8 cellular contexts compared by ENCODE assay signal in genomic region chr1:204128964-204129896, GRCh38. TPM values are rescaled to one million over a fixed set of nuclear protein-coding genes. Genes with fewer than 3 reads are reported as not detected.
A peak's percentile ranks its signal among the peaks of the same experiment; 100 is the strongest.
DNase-seq lines count a peak whose midpoint lies in the region; ATAC-seq and TF ChIP-seq lines count a peak whose summit lies in the region.

No MANE protein-coding gene starts in this region.

- no peaks in the 10 kb centered on the region for H3K9me3 ChIP-seq in DND-41 (ENCODE audit: insufficient read depth, low read length, severe bottlenecking)
- no peaks in the 10 kb centered on the region for H3K9me3 ChIP-seq in IMR-90 (ENCODE audit: control insufficient read depth, insufficient read depth, low read length)
- no peaks in the 10 kb centered on the region for H3K9me3 ChIP-seq in PC-9 (ENCODE audit: insufficient read depth, low read depth)
- H3K9me3 ChIP-seq in naive thymus-derived CD4-positive, alpha-beta T cell (ENCODE audit: control insufficient read depth in 2 of 3, low read length in 3 of 3) = no peaks in the 10 kb centered on the region

- no peaks in the 10 kb centered on the region for H4K20me1 ChIP-seq in DND-41 (ENCODE audit: insufficient read depth, low read length)
- H4K20me1 ChIP-seq in IMR-90 (ENCODE audit: insufficient read depth, low read length) = no peaks in the 10 kb centered on the region
- no peaks in the 10 kb centered on the region for H4K20me1 ChIP-seq in PC-9 (ENCODE audit: insufficient read depth)

- dilution Hi-C loops in IMR-90 (cut with HindIII; ENCODE audit: low sequenced_read_pairs, unreplicated experiment) = loop anchor here (25.0 kb wide), 1 partner anchor 267 kb away; the partner anchor contains the start of gene SNRPE

- peaks cover 4% of the 10 kb centered on the region for H3K4me1 ChIP-seq in DND-41 (ENCODE audit: insufficient read depth, low read length)
- peaks cover 19% of the 10 kb centered on the region for H3K4me1 ChIP-seq in IMR-90 (ENCODE audit: control insufficient read depth, insufficient read depth, low read length)
- H3K4me1 ChIP-seq in PC-9 (replicated peaks; ENCODE audit: insufficient read depth) = peaks cover 66% of the 10 kb centered on the region
- no peaks in the 10 kb centered on the region for H3K4me1 ChIP-seq in naive thymus-derived CD4-positive, alpha-beta T cell (ENCODE audit: control insufficient read depth in 2 of 2, insufficient read depth in 2 of 2, low read length in 2 of 2)

- H3K36me3 Mint-ChIP-seq in naive thymus-derived CD4-positive, alpha-beta T cell = no peaks in the 10 kb centered on the region
- H3K36me3 Mint-ChIP-seq in stimulated activated naive B cell treated with anti-CD40 and anti-IgM and Interleukin-4, amounts not matched to agents 10 μg/mL and 1 μg/mL and 100 μg/mL, for 72 hours = no peaks in the 10 kb centered on the region

- peak overlapping the region; percentile 89 for H2BK120ac ChIP-seq in IMR-90 (ENCODE audit: low read depth, low read length)

- CTCF ChIA-PET in IMR-90 (lab: Yijun Ruan, JAX) (interaction anchor here (0.6 to 7.8 kb wide), 6 partner anchors 255 to 799 kb away, joined by 3 to 95 read pairs (median 5); no protein-coding TSS in a partner anchor), PC-9 (lab: Charles Lee) (interaction anchor here (0.6 to 2.7 kb wide), 5 partner anchors 25 to 319 kb away, joined by 3 to 30 read pairs (median 7); no protein-coding TSS in a partner anchor)
- CTCF ChIA-PET in naive thymus-derived CD4-positive, alpha-beta T cell (lab: Charles Lee) = interaction anchor here (0.6 to 2.5 kb wide), 16 partner anchors 9 to 1908 kb away, joined by 3 to 16 read pairs (median 4); partner anchors contain the start of gene SNRPE

- H3K9me1 ChIP-seq in IMR-90 (ENCODE audit: insufficient read depth, low read length) = peaks cover 14% of the 10 kb centered on the region

- H2BK5ac ChIP-seq in IMR-90 (ENCODE audit: low read depth, low read length, poor library complexity, severe bottlenecking) = no peak overlapping the region

- TF ChIP-seq CTCF in DND-41 (IDR thresholded peaks at IDR 0.05; ENCODE audit: borderline replicate concordance, extremely low read depth, low read length, poor library complexity, severe bottlenecking) = peak; percentile 86
- TF ChIP-seq CTCF in IMR-90 (conservative IDR thresholded peaks at IDR 0.05; ENCODE audit: low read depth, low read length) = peak; percentile 80
- TF ChIP-seq CTCF in PC-9 (conservative IDR thresholded peaks at IDR 0.05) = peak; percentile 80
- TF ChIP-seq CTCF in fibroblast of mammary gland (conservative IDR thresholded peaks at IDR 0.05; ENCODE audit: control insufficient read depth, insufficient read depth, low read depth, low read length) = peak; percentile 74

- POLR2A ChIA-PET in IMR-90 (lab: Charles Lee; ENCODE audit: unreplicated experiment) = no interaction called here
- POLR2A ChIA-PET in PC-9 (lab: Charles Lee; ENCODE audit: unreplicated experiment) = interaction anchor here (0.6 to 0.7 kb wide), 2 partner anchors 53 to 269 kb away, joined by 6 to 22 read pairs; no protein-coding TSS in a partner anchor
- POLR2A ChIA-PET in naive thymus-derived CD4-positive, alpha-beta T cell (lab: Charles Lee) = no interaction called here

- H3K36me3 ChIP-seq in DND-41 (ENCODE audit: insufficient read depth, low read length) (no peaks in the 10 kb centered on the region), IMR-90 (ENCODE audit: control insufficient read depth, insufficient read depth, low read length) (peaks cover 5% of the 10 kb centered on the region), PC-9 (ENCODE audit: low read depth) (peaks cover 15% of the 10 kb centered on the region)
- H3K36me3 ChIP-seq in naive thymus-derived CD4-positive, alpha-beta T cell (ENCODE audit: control insufficient read depth in 2 of 3, insufficient read depth in 3 of 3, low read length in 3 of 3) = no peaks in the 10 kb centered on the region

- H3K4me1 Mint-ChIP-seq in naive thymus-derived CD4-positive, alpha-beta T cell = peaks cover 0 to 12% (median 9%) of the 10 kb centered on the region in 7 donors
- H3K4me1 Mint-ChIP-seq in stimulated activated naive B cell treated with anti-CD40 and anti-IgM and Interleukin-4, amounts not matched to agents 10 μg/mL and 1 μg/mL and 100 μg/mL, for 72 hours = peaks cover 9 to 18% of the 10 kb centered on the region in 2 donors

- 0 out of 2 replicates have a peak overlapping the region, but pooled peaks have one; percentile 18 for H3K23ac ChIP-seq in IMR-90 (ENCODE audit: low read depth, low read length)

- 0 out of 3 replicates have a peak overlapping the region, but pooled peaks have one; percentile 36 for H2BK15ac ChIP-seq in IMR-90 (ENCODE audit: low read depth, low read length)

- H3K79me2 ChIP-seq in DND-41 (ENCODE audit: insufficient read depth, low read length) = no peaks in the 10 kb centered on the region
- peaks cover 10% of the 10 kb centered on the region for H3K79me2 ChIP-seq in PC-9 (ENCODE audit: low read depth)

- in situ Hi-C loops in IMR-90 (cut with MboI; ENCODE audit: low sequenced_read_pairs) = loop anchor here (5.0 kb wide), 1 partner anchor 257 kb away; no protein-coding TSS in a partner anchor

- BruUV-seq in IMR-90 (replicated peaks; lab: Mats Ljungman, UMichigan) (no TSS peak), PC-9 (replicated peaks; lab: Mats Ljungman, UMichigan) (no TSS peak)

- peaks cover 70% of the 10 kb centered on the region for H3F3A ChIP-seq in PC-9 (ENCODE audit: insufficient read depth, low read depth)

- 54% methylated on average over 10 of the region's 29 CpGs; no CpG with 5 or more reads in 1 of the 2 experiments for WGBS in IMR-90 (ENCODE audit: extremely low coverage in 2 of 2, insufficient read length in 1 of 2), 2 experiments

- H3K4me3 ChIP-seq in DND-41 (ENCODE audit: low read depth in 1 of 2, low read length in 2 of 2) = no peak overlapping the region
- no peak overlapping the region for H3K4me3 ChIP-seq in IMR-90 (ENCODE audit: insufficient read depth, low read depth, low read length)
- H3K4me3 ChIP-seq in PC-9 = no peak overlapping the region
- peak overlapping the region; percentile 1 for H3K4me3 ChIP-seq in fibroblast of mammary gland (ENCODE audit: control insufficient read depth, low read depth, low read length)
- no peak overlapping the region for H3K4me3 ChIP-seq in naive thymus-derived CD4-positive, alpha-beta T cell (ENCODE audit: low read length)

- H3K27ac ChIP-seq in DND-41 (ENCODE audit: low read length) (no peak overlapping the region), IMR-90 (ENCODE audit: insufficient read depth, low read length) (no peak overlapping the region), PC-9 (peak overlapping the region; percentile 80)
- no peak overlapping the region for H3K27ac ChIP-seq in naive thymus-derived CD4-positive, alpha-beta T cell (ENCODE audit: low read depth, low read length)

- H3K4ac ChIP-seq in IMR-90 (ENCODE audit: low read depth, low read length) = peak overlapping the region; percentile 75

- H4K5ac ChIP-seq in IMR-90 (ENCODE audit: low read depth, low read length) = peak overlapping the region; percentile 1

- no peak overlapping the region for H3K9ac ChIP-seq in DND-41 (ENCODE audit: low read depth, low read length)
- no peak overlapping the region for H3K9ac ChIP-seq in IMR-90 (ENCODE audit: low read depth, low read length)

- H3K27me3 Mint-ChIP-seq in naive thymus-derived CD4-positive, alpha-beta T cell = no peaks in the 10 kb centered on the region
- peaks cover 11 to 17% of the 10 kb centered on the region in 2 donors for H3K27me3 Mint-ChIP-seq in stimulated activated naive B cell treated with anti-CD40 and anti-IgM and Interleukin-4, amounts not matched to agents 10 μg/mL and 1 μg/mL and 100 μg/mL, for 72 hours

- H3K56ac ChIP-seq in IMR-90 (ENCODE audit: extremely low read depth, insufficient read depth, low read length) = no peak overlapping the region

- peak overlapping the region in 1 of 9 donors; percentile 48 for H3K27ac Mint-ChIP-seq in naive thymus-derived CD4-positive, alpha-beta T cell
- H3K27ac Mint-ChIP-seq in stimulated activated naive B cell treated with anti-CD40 and anti-IgM and Interleukin-4, amounts not matched to agents 10 μg/mL and 1 μg/mL and 100 μg/mL, for 72 hours = no peak overlapping the region

- H2AK9ac ChIP-seq in IMR-90 (replicated peaks; ENCODE audit: low read depth, low read length, poor library complexity) = peak overlapping the region; percentile 74

- no peaks in the 10 kb centered on the region for H3K79me1 ChIP-seq in IMR-90 (ENCODE audit: low read depth in 1 of 2, low read length in 2 of 2)

- H2BK20ac ChIP-seq in IMR-90 (ENCODE audit: low read depth, low read length) = peak overlapping the region; percentile 50

- TF ChIP-seq POLR2A in IMR-90 (IDR thresholded peaks at IDR 0.05; ENCODE audit: low read depth, low read length) = 0 out of 2 replicates have a peak, but pooled peaks have one; percentile 25

- peak; percentile 82 for TF ChIP-seq RAD21 in IMR-90 (IDR thresholded peaks at IDR 0.05; ENCODE audit: low read length)

- H3K4me2 ChIP-seq in DND-41 (ENCODE audit: insufficient read depth, low read length) (peak overlapping the region; percentile 44), IMR-90 (ENCODE audit: low read depth, low read length) (peak overlapping the region; percentile 20), PC-9 (peak overlapping the region; percentile 39)

- H2AFZ ChIP-seq in DND-41 (ENCODE audit: low read depth, low read length) (peak overlapping the region; percentile 58), IMR-90 (replicated peaks; ENCODE audit: low read length, poor library complexity) (peak overlapping the region; percentile 89), PC-9 (no peak overlapping the region)

- peak overlapping the region; percentile 74; the same call in 1 of the 2 replicates for H3K14ac ChIP-seq in IMR-90 (replicated peaks; ENCODE audit: low read depth, low read length)

- intact Hi-C loops in IMR-90 (cut with micrococcal nuclease) (loop anchor here (2.0 kb wide), 1 partner anchor 268 kb away; the partner anchor contains the start of gene SNRPE), PC-9 (cut with micrococcal nuclease; ENCODE audit: unreplicated experiment) (loop anchor here (10.0 kb wide), 1 partner anchor 144 kb away; no protein-coding TSS in a partner anchor)
- intact Hi-C loops in naive thymus-derived CD4-positive, alpha-beta T cell (cut with micrococcal nuclease) = loop anchor here (1.0 to 5.0 kb wide), 5 partner anchors 23 to 862 kb away; partner anchors contain the start of genes SNRPE (in 2 of the 2) and ETNK2 (in 1 of the 2)

- H4K91ac ChIP-seq in IMR-90 (ENCODE audit: insufficient read depth, low read depth, low read length) = peak overlapping the region; percentile 63

- H3K9me3 Mint-ChIP-seq in naive thymus-derived CD4-positive, alpha-beta T cell = no peaks in the 10 kb centered on the region
- H3K9me3 Mint-ChIP-seq in stimulated activated naive B cell treated with anti-CD40 and anti-IgM and Interleukin-4, amounts not matched to agents 10 μg/mL and 1 μg/mL and 100 μg/mL, for 72 hours = no peaks in the 10 kb centered on the region

- H4K8ac ChIP-seq in IMR-90 (ENCODE audit: low read depth in 2 of 2, low read length in 2 of 2) = peak overlapping the region; percentile 34 to 90; a peak in 3 of 4 replicates

- H3K9me2 ChIP-seq in PC-9 (ENCODE audit: insufficient read depth) = no peaks in the 10 kb centered on the region

- H3K4me3 Mint-ChIP-seq in naive thymus-derived CD4-positive, alpha-beta T cell = peak overlapping the region in 5 of 10 donors; percentile 13 to 47 (median 24)
- H3K4me3 Mint-ChIP-seq in stimulated activated naive B cell treated with anti-CD40 and anti-IgM and Interleukin-4, amounts not matched to agents 10 μg/mL and 1 μg/mL and 100 μg/mL, for 72 hours = peak overlapping the region; percentile 26 to 42

- peak overlapping the region; percentile 63 for H2AK5ac ChIP-seq in IMR-90 (ENCODE audit: low read depth, low read length)

- H3K18ac ChIP-seq in IMR-90 (ENCODE audit: low read depth, low read length) = no peak overlapping the region

- H3K27me3 ChIP-seq in DND-41 (ENCODE audit: insufficient read depth, low read length, poor library complexity) = no peaks in the 10 kb centered on the region
- H3K27me3 ChIP-seq in IMR-90 (ENCODE audit: control insufficient read depth, insufficient read depth, low read length) = no peaks in the 10 kb centered on the region
- no peaks in the 10 kb centered on the region for H3K27me3 ChIP-seq in PC-9 (ENCODE audit: insufficient read depth, low read depth)
- no peaks in the 10 kb centered on the region for H3K27me3 ChIP-seq in naive thymus-derived CD4-positive, alpha-beta T cell (ENCODE audit: control insufficient read depth in 2 of 2, insufficient read depth in 2 of 2, low read length in 2 of 2)

- DNase-seq in DND-41 = peak; percentile 68
- DNase-seq in IMR-90 = peak; percentile 61
- DNase-seq in PC-9 = peak in 1 of 2 experiments; percentile 61
- peak; percentile 32 for DNase-seq in activated T-helper 1 cell treated with Interleukin-2 at 50 U/mL for 16 hours (ENCODE audit: low read depth)
- peak; percentile 55 for DNase-seq in fibroblast of mammary gland (ENCODE audit: low read depth)
- peak; percentile 19 to 70 (median 48) for DNase-seq in naive thymus-derived CD4-positive, alpha-beta T cell
- no peak for DNase-seq in stimulated activated naive B cell treated with anti-CD40 and anti-IgM and Interleukin-4, amounts not matched to agents 10 μg/mL and 1 μg/mL and 100 μg/mL, for 72 hours

- ATAC-seq in DND-41 (ENCODE audit: insufficient read depth, low read depth) (peak; percentile 97), IMR-90 (ENCODE audit: low read depth) (peak; percentile 73), HG02938 (IDR thresholded peaks at IDR 0.05; ENCODE audit: unreplicated experiment) (no peak)
- ATAC-seq in naive thymus-derived CD4-positive, alpha-beta T cell = peak; percentile 84
- ATAC-seq in stimulated activated naive B cell treated with anti-CD40 and anti-IgM and Interleukin-4, amounts not matched to agents 10 μg/mL and 1 μg/mL and 100 μg/mL, for 72 hours (replicated peaks) = peak; percentile 86

RNA-seq across cellular contexts. Expression of gene ETNK2, which starts 22.6 kb away (rescaled TPM):
- total RNA-seq in IMR-90 (2012; rRNA removed) (24.7 and 26.0 TPM in 2 replicates), PC-9 (2021) (16.3 and 18.3 TPM in 2 replicates)
- 17.8 and 18.9 TPM in 2 replicates for polyA plus RNA-seq in IMR-90 (2012; rRNA removed)
- 12.8 and 21.9 TPM in 2 replicates for polyA plus RNA-seq in IMR-90 (2012; cell fraction: cytosol; rRNA removed)
- 9.1 and 9.2 TPM in 2 replicates for polyA plus RNA-seq in IMR-90 (2012; cell fraction: nucleus; rRNA removed; ENCODE audit: low replicate concordance)
- total RNA-seq in naive thymus-derived CD4-positive, alpha-beta T cell = 10 to 100 TPM in 2 of 5 experiments, 1 to 10 TPM in 2, under 1 TPM in 1; 0.17 to 16.9 (median 4.9) TPM
- polyA plus RNA-seq in naive thymus-derived CD4-positive, alpha-beta T cell = 1 to 10 TPM; 3.2 to 4.4 TPM

RNA-seq across cellular contexts. Expression of gene REN, which starts 36.9 kb away (rescaled TPM):
- total RNA-seq in IMR-90 (2012; rRNA removed) (0.28 and 0.54 TPM in 2 replicates), PC-9 (2021) (0.81 TPM in 1 of 2 replicates, not detected in the other)
- 1.1 and 1.2 TPM in 2 replicates for polyA plus RNA-seq in IMR-90 (2012; rRNA removed)
- 0.27 and 0.78 TPM in 2 replicates for polyA plus RNA-seq in IMR-90 (2012; cell fraction: cytosol; rRNA removed)
- 0.63 and 0.83 TPM in 2 replicates for polyA plus RNA-seq in IMR-90 (2012; cell fraction: nucleus; rRNA removed; ENCODE audit: low replicate concordance)
- total RNA-seq in naive thymus-derived CD4-positive, alpha-beta T cell = not detected
- polyA plus RNA-seq in naive thymus-derived CD4-positive, alpha-beta T cell = not detected

RNA-seq across cellular contexts. Expression of gene SOX13, which starts 56.3 kb away (rescaled TPM):
- total RNA-seq in IMR-90 (2012; rRNA removed) (0.54 and 0.56 TPM in 2 replicates), PC-9 (2021) (89.9 and 102 TPM in 2 replicates)
- polyA plus RNA-seq in IMR-90 (2012; rRNA removed) = 3.5 TPM in 2 replicates
- 3.2 and 3.5 TPM in 2 replicates for polyA plus RNA-seq in IMR-90 (2012; cell fraction: cytosol; rRNA removed)
- 9.6 and 15.9 TPM in 2 replicates for polyA plus RNA-seq in IMR-90 (2012; cell fraction: nucleus; rRNA removed; ENCODE audit: low replicate concordance)
- total RNA-seq in naive thymus-derived CD4-positive, alpha-beta T cell = 10 to 100 TPM in 1 of 5 experiments, 1 to 10 TPM in 1, under 1 TPM in 3; 0.24 to 10.1 (median 0.85) TPM
- not detected for polyA plus RNA-seq in naive thymus-derived CD4-positive, alpha-beta T cell
